ENCODE assay signal across 27 cellular contexts in the genomic region with DNA sequence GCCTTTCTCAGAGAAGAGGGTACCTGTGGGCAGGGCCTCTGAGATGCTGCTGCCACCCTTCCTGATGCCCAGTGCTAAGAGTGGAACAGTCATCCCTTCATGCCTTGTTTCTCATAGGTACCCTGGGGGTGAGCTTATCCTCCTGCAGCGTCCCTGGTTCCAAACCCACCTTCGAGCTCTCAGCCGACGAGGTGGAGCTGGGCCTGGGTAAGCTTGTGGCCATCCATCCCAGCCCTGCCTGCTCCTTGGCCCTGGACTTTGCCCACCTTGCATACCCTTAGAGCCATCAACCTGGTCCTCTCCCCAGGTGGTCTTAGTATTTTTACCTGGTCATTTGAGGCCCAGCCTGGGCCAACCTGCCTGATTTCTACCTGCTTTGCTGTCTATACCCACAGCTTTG. TPM values are rescaled to one million over a fixed set of nuclear protein-coding genes. Genes with fewer than 3 reads are reported as not detected.
A peak's percentile ranks its signal among the peaks of the same experiment; 100 is the strongest.
DNase-seq lines count a peak whose midpoint lies in the region; ATAC-seq and TF ChIP-seq lines count a peak whose summit lies in the region.
"Had no signal": no experiment of that assay in that cellular context is flagged by ENCODE, and none has a peak within 500 bp of the region (broad histone marks: within the 10 kb centered on the region; RNA-seq: fewer than 3 reads in every experiment).

No MANE protein-coding gene starts in this region.

- TF ChIP-seq CTCF in coronary artery (IDR thresholded peaks at IDR 0.05), result no peak

- H3K4me1 Mint-ChIP-seq in stimulated activated memory B cell treated with anti-CD40 and anti-IgM and Interleukin-4, amounts not matched to agents 10 μg/mL and 1 μg/mL and 100 μg/mL, for 72 hours, result peaks cover 37% of the 10 kb centered on the region

- H3K27ac Mint-ChIP-seq in stimulated activated memory B cell treated with anti-CD40 and anti-IgM and Interleukin-4, amounts not matched to agents 10 μg/mL and 1 μg/mL and 100 μg/mL, for 72 hours, result peak overlapping the region; percentile 75

- no peak for ATAC-seq in stimulated activated memory B cell treated with anti-CD40 and anti-IgM and Interleukin-4, amounts not matched to agents 10 μg/mL and 1 μg/mL and 100 μg/mL, for 72 hours
- ATAC-seq in GM18907 (IDR thresholded peaks at IDR 0.05; ENCODE audit: unreplicated experiment) (no peak), HG03378 (IDR thresholded peaks at IDR 0.05; ENCODE audit: unreplicated experiment) (no peak), GM21423 (IDR thresholded peaks at IDR 0.05; ENCODE audit: unreplicated experiment) (no peak)

- no peak overlapping the region for H3K4me3 Mint-ChIP-seq in stimulated activated memory B cell treated with anti-CD40 and anti-IgM and Interleukin-4, amounts not matched to agents 10 μg/mL and 1 μg/mL and 100 μg/mL, for 72 hours

- H3K27me3 Mint-ChIP-seq in stimulated activated memory B cell treated with anti-CD40 and anti-IgM and Interleukin-4, amounts not matched to agents 10 μg/mL and 1 μg/mL and 100 μg/mL, for 72 hours, result no peaks in the 10 kb centered on the region

- H3K36me3 Mint-ChIP-seq in stimulated activated memory B cell treated with anti-CD40 and anti-IgM and Interleukin-4, amounts not matched to agents 10 μg/mL and 1 μg/mL and 100 μg/mL, for 72 hours, result peaks cover 46% of the 10 kb centered on the region

- no peaks in the 10 kb centered on the region for H3K9me3 Mint-ChIP-seq in stimulated activated memory B cell treated with anti-CD40 and anti-IgM and Interleukin-4, amounts not matched to agents 10 μg/mL and 1 μg/mL and 100 μg/mL, for 72 hours

- no peaks in the 10 kb centered on the region; the same call in 1 of the 2 replicates for H3K36me3 ChIP-seq in SJSA1
- H3K36me3 ChIP-seq: BE2C, MG63 had no signal

- DNase-seq in activated effector memory CD4-positive, alpha-beta T cell treated with anti-CD3 and anti-CD28 coated beads, Interleukin-2, amount 50 U/mL, for 16 hours, result peak; percentile 24
- no peak for DNase-seq in activated effector memory CD4-positive, alpha-beta T cell treated with Interleukin-2 at 50 U/mL for 16 hours
- no peak for DNase-seq in SJSA1 (ENCODE audit: low read depth in 1 of 2, low spot score in 2 of 2)
- DNase-seq in coronary artery (ENCODE audit: low spot score), result peak; percentile 68
- DNase-seq: BE2C; DMS153; DND-41; GOT3; HCEC 1CT; KBM-7; MG63; NCI-H1105 treated with DMSO at 0.1 percent for 48 hours; NCI-H146; NCI-H1930; NCI-H2107; NCI-H446; NCI-H524 treated with DMSO at 0.1 percent for 48 hours; NCI-H82; NK-92 treated with Interleukin-12 subunit alpha and Interleukin-12 subunit beta, amount 100 ng/mL, for 24 hours; PC-9; Right ventricle myocardium superior had no signal

- H3K27ac ChIP-seq in SJSA1 (peak overlapping the region; percentile 45), coronary artery (no peak overlapping the region)
- H3K27ac ChIP-seq: 22Rv1, PC-9 had no signal

- no peaks in the 10 kb centered on the region for H3K9me3 ChIP-seq in SJSA1 (replicated peaks)
- H3K9me3 ChIP-seq: BE2C, MG63 had no signal

- H3K4me3 ChIP-seq in SJSA1 (no peak overlapping the region), coronary artery (no peak overlapping the region)
- H3K4me3 ChIP-seq: MG63, PC-9 had no signal

- peaks cover 39% of the 10 kb centered on the region for H3K4me1 ChIP-seq in SJSA1 (replicated peaks)

- H3K27me3 ChIP-seq in SJSA1 (replicated peaks), result no peaks in the 10 kb centered on the region
- H3K27me3 ChIP-seq: BE2C, MG63 had no signal

RNA-seq across cellular contexts. Expression of a gene that starts 8.7 kb away (rescaled TPM):
- total RNA-seq in SJSA1 (2014; rRNA removed; shearing (Covaris generic)), result 15.8 and 28.5 TPM in 2 replicates

RNA-seq across cellular contexts. Expression of a gene that starts 8.8 kb away (rescaled TPM):
- 188 and 303 TPM in 2 replicates for total RNA-seq in SJSA1 (2014; rRNA removed; shearing (Covaris generic))

RNA-seq across cellular contexts. Expression of a gene that starts 20.0 kb away (rescaled TPM):
- total RNA-seq in SJSA1 (2014; rRNA removed; shearing (Covaris generic)), result 51.4 and 60.1 TPM in 2 replicates

RNA-seq across cellular contexts. Expression of a gene that starts 20.5 kb away (rescaled TPM):
- total RNA-seq in SJSA1 (2014; rRNA removed; shearing (Covaris generic)), result 46.1 and 65.4 TPM in 2 replicates

RNA-seq across cellular contexts. Expression of a gene that starts 46.6 kb away (rescaled TPM):
- total RNA-seq in SJSA1 (2014; rRNA removed; shearing (Covaris generic)), result 0.03 and 0.26 TPM in 2 replicates
- total RNA-seq: RPMI7951 had no signal

Comparison
In these comparisons a context has a peak if more than half of its experiments do, and no peak if none do; other contexts are left out.
1. DNase-seq: peak in activated effector memory CD4-positive, alpha-beta T cell treated with anti-CD3 and anti-CD28 coated beads, Interleukin-2, amount 50 U/mL, for 16 hours (single experiment) and coronary artery (single experiment); none in activated effector memory CD4-positive, alpha-beta T cell treated with Interleukin-2 at 50 U/mL for 16 hours (single experiment) and SJSA1 (0 of 2).